Comparison of ENCODE assay signal across 9 cellular contexts in genomic region chr4:89469930-89470375, GRCh38.
DNase-seq lines count a peak whose midpoint lies in the region; ATAC-seq, FAIRE-seq and TF ChIP-seq lines count a peak whose summit lies in the region.
"Had no signal": no experiment of that assay in that cellular context is flagged by ENCODE, and none has a peak within 500 bp of the region (broad histone marks: within the 10 kb centered on the region; RNA-seq: fewer than 3 reads in every experiment).

No MANE protein-coding gene starts in this region.

- H3K4me3 ChIP-seq in naive thymus-derived CD4-positive, alpha-beta T cell (ENCODE audit: low read length): no peak overlapping the region
- no peak overlapping the region for H3K4me3 ChIP-seq in ovary

- H3K4me1 ChIP-seq in naive thymus-derived CD4-positive, alpha-beta T cell (ENCODE audit: control insufficient read depth in 2 of 2, insufficient read depth in 2 of 2, low read length in 2 of 2): peaks cover 0 to 7% of the 10 kb centered on the region in 2 donors
- H3K4me1 ChIP-seq in ovary (ENCODE audit: insufficient read depth): no peaks in the 10 kb centered on the region

- CTCF ChIA-PET in naive thymus-derived CD4-positive, alpha-beta T cell (lab: Charles Lee): interaction anchor here (1.1 kb wide), 1 partner anchor 8 kb away, joined by 4 read pairs; no protein-coding TSS in a partner anchor

- no peaks in the 10 kb centered on the region for H3K9me3 ChIP-seq in naive thymus-derived CD4-positive, alpha-beta T cell (ENCODE audit: control insufficient read depth in 2 of 3, low read length in 3 of 3)
- no peaks in the 10 kb centered on the region for H3K9me3 ChIP-seq in ovary

- peaks cover 11 to 28% (median 23%) of the 10 kb centered on the region in 7 donors for H3K4me1 Mint-ChIP-seq in naive thymus-derived CD4-positive, alpha-beta T cell
- H3K4me1 Mint-ChIP-seq in nephron progenitor cell: peaks cover 4% of the 10 kb centered on the region

- no peaks in the 10 kb centered on the region for H3K27me3 ChIP-seq in naive thymus-derived CD4-positive, alpha-beta T cell (ENCODE audit: control insufficient read depth in 2 of 2, insufficient read depth in 2 of 2, low read length in 2 of 2)
- H3K27me3 ChIP-seq in ovary: no peaks in the 10 kb centered on the region

- no peaks in the 10 kb centered on the region for H3K27me3 Mint-ChIP-seq in naive thymus-derived CD4-positive, alpha-beta T cell
- H3K27me3 Mint-ChIP-seq in nephron progenitor cell (ENCODE audit: low read depth, poor library complexity): peaks cover 3% of the 10 kb centered on the region

- no peak for TF ChIP-seq POLR2A in ovary (IDR thresholded peaks at IDR 0.05)

- POLR2A ChIA-PET in naive thymus-derived CD4-positive, alpha-beta T cell (lab: Charles Lee): interaction anchor here (0.6 to 0.7 kb wide), 2 partner anchors 172 to 194 kb away, joined by 3 read pairs; no protein-coding TSS in a partner anchor

- peak; percentile 29 for FAIRE-seq in GM18507 (lab: Jason Lieb, UNC)

- DNase-seq in GM18507 (ENCODE audit: extremely low spot score, insufficient read length, low read depth) (no peak), NCI-H226 (peak; percentile 89), brain pericyte (ENCODE audit: low read depth, low spot score) (peak; percentile 36), ovary (no peak), retina (no peak), nephron progenitor cell (no peak)
- peak in 7 of 9 donors; percentile 18 to 61 (median 47) for DNase-seq in naive thymus-derived CD4-positive, alpha-beta T cell

- TF ChIP-seq CTCF in ovary (IDR thresholded peaks at IDR 0.05) (no peak), nephron progenitor cell (IDR thresholded peaks at IDR 0.05) (no peak)

- no peak for TF ChIP-seq EP300 in ovary (IDR thresholded peaks at IDR 0.05)

- H3K9me3 Mint-ChIP-seq in naive thymus-derived CD4-positive, alpha-beta T cell: no peaks in the 10 kb centered on the region
- H3K9me3 Mint-ChIP-seq in nephron progenitor cell: no peaks in the 10 kb centered on the region

- no peaks in the 10 kb centered on the region for H3K36me3 ChIP-seq in naive thymus-derived CD4-positive, alpha-beta T cell (ENCODE audit: control insufficient read depth in 2 of 3, insufficient read depth in 3 of 3, low read length in 3 of 3)
- H3K36me3 ChIP-seq in ovary: no peaks in the 10 kb centered on the region

- intact Hi-C loops in naive thymus-derived CD4-positive, alpha-beta T cell (cut with micrococcal nuclease): loop anchor here (2.0 to 5.0 kb wide), 2 partner anchors 15 to 163 kb away; partner anchors contain the start of gene GPRIN3 (in 1 of the 2)
- intact Hi-C loops in ovary (cut with DNase I): no loop called here

- H3K36me3 Mint-ChIP-seq in naive thymus-derived CD4-positive, alpha-beta T cell: peaks cover 0 to 7% (median 0%) of the 10 kb centered on the region in 5 donors
- H3K36me3 Mint-ChIP-seq in nephron progenitor cell (ENCODE audit: low read depth): no peaks in the 10 kb centered on the region

- no peak overlapping the region for H3K27ac ChIP-seq in naive thymus-derived CD4-positive, alpha-beta T cell (ENCODE audit: low read depth, low read length)
- peak overlapping the region in 1 of 2 donors; percentile 45 for H3K27ac ChIP-seq in ovary
- H3K27ac ChIP-seq: VCaP had no signal

- ATAC-seq in HG02571 (IDR thresholded peaks at IDR 0.05; ENCODE audit: unreplicated experiment): peak; percentile 92
- peak; percentile 76 for ATAC-seq in naive thymus-derived CD4-positive, alpha-beta T cell

- 2 to 5% (median 5%) methylated on average over 5 of the region's 5 CpGs for WGBS in ovary, 3 donors

- peak overlapping the region in 9 of 10 donors; percentile 13 to 74 (median 62) for H3K4me3 Mint-ChIP-seq in naive thymus-derived CD4-positive, alpha-beta T cell
- no peak overlapping the region for H3K4me3 Mint-ChIP-seq in nephron progenitor cell

- peak overlapping the region; percentile 7 to 82 (median 58) for H3K27ac Mint-ChIP-seq in naive thymus-derived CD4-positive, alpha-beta T cell
- no peak overlapping the region for H3K27ac Mint-ChIP-seq in nephron progenitor cell

Comparison
In these comparisons a context has a peak if more than half of its experiments do, and no peak if none do; other contexts are left out.
1. DNase-seq: peak in NCI-H226 (single experiment), brain pericyte (single experiment) and naive thymus-derived CD4-positive, alpha-beta T cell (7 of 9); none in GM18507 (single experiment), ovary (0 of 5), retina (single experiment) and nephron progenitor cell (single experiment).
2. intact Hi-C loops: an anchor here in naive thymus-derived CD4-positive, alpha-beta T cell (2.0 to 5.0 kb wide); none called in ovary.